Comparison of ENCODE assay signal across 33 cellular contexts in genomic region chr12:99213047-99213446, GRCh38.
"Had no signal": no experiment of that assay in that cellular context is flagged by ENCODE, and none has a peak within 500 bp of the region (broad histone marks: within the 10 kb centered on the region; RNA-seq: fewer than 3 reads in every experiment).

No MANE protein-coding gene starts in this region.

- H3K9ac ChIP-seq: KMS-11 had no signal

- DNase-seq: Kasumi-1, KG1, MG63, MM.1S, MV-4-11, NCI-H1048, NCI-H1092, NCI-H1092 treated with DMSO at 0.1 percent for 48 hours, NCI-H1105, NCI-H1105 treated with DMSO at 0.1 percent for 48 hours, NCI-H1417, NCI-H1417 treated with DMSO at 0.1 percent for 48 hours, NCI-H1436, NCI-H1436 treated with DMSO at 0.1 percent for 48 hours, NCI-H146, NCI-H1694, NCI-H1694 treated with DMSO at 0.1 percent for 48 hours, NCI-H187, NCI-H187 treated with DMSO at 0.1 percent for 48 hours, NCI-H1930, NCI-H2029, NCI-H2029 treated with DMSO at 0.1 percent for 48 hours, NCI-H2081, NCI-H2081 treated with DMSO at 0.1 percent for 48 hours, NCI-H2107, NCI-H2171, NCI-H2227 treated with DMSO at 0.1 percent for 48 hours, NCI-H226, NCI-H345, NCI-H446, NCI-H446 treated with DMSO at 0.1 percent for 48 hours, NCI-H510A had no signal

- H3K27ac ChIP-seq: KMS-11 had no signal

- H3K4me2 ChIP-seq: KMS-11 had no signal

- H3K36me3 ChIP-seq: MG63 had no signal

- H3K27me3 ChIP-seq: MG63 had no signal

- H3K4me3 ChIP-seq: MG63 had no signal

- H3K9me3 ChIP-seq: MG63 had no signal
